Comparison of ENCODE assay signal across 8 cellular contexts in genomic region chr11:66641834-66642233, GRCh38. TPM values are rescaled to one million over a fixed set of nuclear protein-coding genes. Genes with fewer than 3 reads are reported as not detected.
A peak's percentile ranks its signal among the peaks of the same experiment; 100 is the strongest.
DNase-seq lines count a peak whose midpoint lies in the region; ATAC-seq, FAIRE-seq and TF ChIP-seq lines count a peak whose summit lies in the region.

No MANE protein-coding gene starts in this region.

- peak overlapping the region; percentile 79 for H3K4me2 ChIP-seq in IMR-90 (ENCODE audit: low read depth, low read length)
- H3K4me2 ChIP-seq in GM12878 (ENCODE audit: control insufficient read depth, insufficient read depth): peak overlapping the region; percentile 69

- FAIRE-seq in GM12878 (lab: Jason Lieb, UNC): no peak

- TF ChIP-seq CTCF in AG09309 (IDR thresholded peaks at IDR 0.05; ENCODE audit: control insufficient read depth, insufficient read depth, low read depth, low read length, missing control alignments) (no peak), IMR-90 (conservative IDR thresholded peaks at IDR 0.05; ENCODE audit: low read depth, low read length) (no peak), GM12878 (IDR thresholded peaks at IDR 0.05 in 2 of 3, conservative IDR thresholded peaks at IDR 0.05 in 1 of 3; ENCODE audit: control insufficient read depth in 2 of 3, extremely low read depth in 1 of 3, insufficient read depth in 1 of 3, low read depth in 3 of 3, low read length in 3 of 3) (no peak)

- no CpG with 5 or more reads among the region's 3 CpGs for WGBS in IMR-90 (ENCODE audit: extremely low coverage in 2 of 2, insufficient read length in 1 of 2), 2 experiments
- 35% methylated on average over 3 of the region's 3 CpGs for WGBS in GM12878 (ENCODE audit: insufficient coverage, insufficient replicate concordance, low lambda C conversion rate, missing lambda C conversion rate)

- RAD21 ChIA-PET in GM12878 (lab: Charles Lee; ENCODE audit: unreplicated experiment): interaction anchor here (2.0 to 2.1 kb wide), 2 partner anchors 36 to 51 kb away, joined by 4 to 6 read pairs; partner anchors contain the start of gene RBM4B

- H3K9ac ChIP-seq in IMR-90 (ENCODE audit: low read depth, low read length): no peak overlapping the region
- H3K9ac ChIP-seq in GM12878 (ENCODE audit: control insufficient read depth, insufficient read depth, low read length): peak overlapping the region; percentile 13; the same call in 1 of the 2 replicates

- peaks cover 43% of the 10 kb centered on the region for H3K36me3 ChIP-seq in IMR-90 (ENCODE audit: control insufficient read depth, insufficient read depth, low read length)
- H3K36me3 ChIP-seq in GM12878 (ENCODE audit: control insufficient read depth in 2 of 2, insufficient read depth in 2 of 2, low read length in 1 of 2): peaks cover 18 to 44% of the 10 kb centered on the region in 2 experiments
- peaks cover 51 to 74% (median 52%) of the 10 kb centered on the region in 3 experiments for H3K36me3 ChIP-seq in naive thymus-derived CD4-positive, alpha-beta T cell (ENCODE audit: control insufficient read depth in 2 of 3, insufficient read depth in 3 of 3, low read length in 3 of 3)

- H2BK5ac ChIP-seq in IMR-90 (ENCODE audit: low read depth, low read length, poor library complexity, severe bottlenecking): no peak overlapping the region

- H2AFZ ChIP-seq in IMR-90 (replicated peaks; ENCODE audit: low read length, poor library complexity): no peak overlapping the region
- no peak overlapping the region for H2AFZ ChIP-seq in GM12878 (ENCODE audit: control insufficient read depth, low read depth, low read length)

- peaks cover 0 to 7% (median 0%) of the 10 kb centered on the region in 11 donors for H3K9me3 Mint-ChIP-seq in naive thymus-derived CD4-positive, alpha-beta T cell

- dilution Hi-C loops in IMR-90 (cut with HindIII; ENCODE audit: low sequenced_read_pairs, unreplicated experiment): no loop called here

- H3K23ac ChIP-seq in IMR-90 (ENCODE audit: low read depth, low read length): no peak overlapping the region

- H3K27me3 ChIP-seq in IMR-90 (ENCODE audit: control insufficient read depth, insufficient read depth, low read length) (no peaks in the 10 kb centered on the region), GM12878 (replicated peaks in 1 of 2; ENCODE audit: control insufficient read depth in 2 of 2, insufficient read depth in 2 of 2, low read length in 1 of 2) (no peaks in the 10 kb centered on the region)
- H3K27me3 ChIP-seq in naive thymus-derived CD4-positive, alpha-beta T cell (ENCODE audit: control insufficient read depth in 2 of 2, insufficient read depth in 2 of 2, low read length in 2 of 2): no peaks in the 10 kb centered on the region

- no peak overlapping the region for H2BK20ac ChIP-seq in IMR-90 (ENCODE audit: low read depth, low read length)

- no peak overlapping the region for H3K56ac ChIP-seq in IMR-90 (ENCODE audit: extremely low read depth, insufficient read depth, low read length)

- peak overlapping the region in 8 of 9 donors; percentile 32 to 98 (median 83) for H3K27ac Mint-ChIP-seq in naive thymus-derived CD4-positive, alpha-beta T cell

- in situ Hi-C loops in IMR-90 (cut with MboI; ENCODE audit: low sequenced_read_pairs) (no loop called here), GM12878 (cut with MboI) (no loop called here)

- H2BK120ac ChIP-seq in IMR-90 (ENCODE audit: low read depth, low read length): no peak overlapping the region

- H3K4me3 Mint-ChIP-seq in naive thymus-derived CD4-positive, alpha-beta T cell: peak overlapping the region; percentile 21 to 100 (median 94)

- no peak for ATAC-seq in IMR-90 (ENCODE audit: low read depth)
- no peak for ATAC-seq in GM12878
- no peak for ATAC-seq in naive thymus-derived CD4-positive, alpha-beta T cell
- no peak for ATAC-seq in GM21381 (IDR thresholded peaks at IDR 0.05; ENCODE audit: unreplicated experiment)

- H3K4me3 ChIP-seq in AG09309 (ENCODE audit: control insufficient read depth, low read depth, low read length) (peak overlapping the region; percentile 9), IMR-90 (ENCODE audit: insufficient read depth, low read depth, low read length) (no peak overlapping the region), GM12878 (peak overlapping the region; percentile 90)
- H3K4me3 ChIP-seq in naive thymus-derived CD4-positive, alpha-beta T cell (ENCODE audit: low read length): peak overlapping the region; percentile 91

- TF ChIP-seq POLR2A in IMR-90 (IDR thresholded peaks at IDR 0.05; ENCODE audit: low read depth, low read length) (no peak), GM12878 (IDR thresholded peaks at IDR 0.05; ENCODE audit: low read depth, low read length) (no peak)

- H3K9me3 ChIP-seq in IMR-90 (ENCODE audit: control insufficient read depth, insufficient read depth, low read length) (no peaks in the 10 kb centered on the region), GM12878 (replicated peaks; ENCODE audit: control insufficient read depth, insufficient read depth, low read length) (no peaks in the 10 kb centered on the region)
- H3K9me3 ChIP-seq in naive thymus-derived CD4-positive, alpha-beta T cell (ENCODE audit: control insufficient read depth in 2 of 3, low read length in 3 of 3): no peaks in the 10 kb centered on the region

- no peak overlapping the region for H3K18ac ChIP-seq in IMR-90 (ENCODE audit: low read depth, low read length)

- H2BK15ac ChIP-seq in IMR-90 (ENCODE audit: low read depth, low read length): no peak overlapping the region

- TF ChIP-seq EP300 in GM12878 (IDR thresholded peaks at IDR 0.05; ENCODE audit: borderline replicate concordance in 1 of 2, control insufficient read depth in 1 of 2, low read depth in 2 of 2, low read length in 2 of 2): no peak

- no peak overlapping the region for H4K8ac ChIP-seq in IMR-90 (ENCODE audit: low read depth in 2 of 2, low read length in 2 of 2)

- H3K4me1 ChIP-seq in IMR-90 (ENCODE audit: control insufficient read depth, insufficient read depth, low read length) (peaks cover 25% of the 10 kb centered on the region), GM12878 (ENCODE audit: control insufficient read depth, insufficient read depth, low read length) (peaks cover 25% of the 10 kb centered on the region)
- peaks cover 63 to 78% of the 10 kb centered on the region in 2 donors for H3K4me1 ChIP-seq in naive thymus-derived CD4-positive, alpha-beta T cell (ENCODE audit: control insufficient read depth in 2 of 2, insufficient read depth in 2 of 2, low read length in 2 of 2)

- no peaks in the 10 kb centered on the region for H3K27me3 Mint-ChIP-seq in naive thymus-derived CD4-positive, alpha-beta T cell

- TF ChIP-seq RAD21 in IMR-90 (IDR thresholded peaks at IDR 0.05; ENCODE audit: low read length): no peak
- TF ChIP-seq RAD21 in GM12878 (IDR thresholded peaks at IDR 0.05; ENCODE audit: insufficient read depth, low read depth, low read length): no peak

- no peak overlapping the region for H2AK9ac ChIP-seq in IMR-90 (replicated peaks; ENCODE audit: low read depth, low read length, poor library complexity)

- H3K4ac ChIP-seq in IMR-90 (ENCODE audit: low read depth, low read length): no peak overlapping the region

- H3K9me1 ChIP-seq in IMR-90 (ENCODE audit: insufficient read depth, low read length): peaks cover 20% of the 10 kb centered on the region

- DNase-seq in AG09309 (ENCODE audit: low read depth) (no peak), IMR-90 (no peak), GM12878 (ENCODE audit: low read depth, low spot score) (no peak), NCI-H187 (lab: John Stamatoyannopoulos, UW) (no peak), germinal center (ENCODE audit: low spot score) (no peak), putamen (ENCODE audit: low spot score) (no peak)
- no peak for DNase-seq in naive thymus-derived CD4-positive, alpha-beta T cell

- peaks cover 73 to 92% (median 88%) of the 10 kb centered on the region in 7 donors for H3K4me1 Mint-ChIP-seq in naive thymus-derived CD4-positive, alpha-beta T cell

- POLR2A ChIA-PET in IMR-90 (lab: Charles Lee; ENCODE audit: unreplicated experiment) (no interaction called here), GM12878 (lab: Charles Lee) (interaction anchor here (1.4 to 1.5 kb wide), 2 partner anchors 11 to 21 kb away, joined by 4 to 5 read pairs; no protein-coding TSS in a partner anchor)
- POLR2A ChIA-PET in naive thymus-derived CD4-positive, alpha-beta T cell (lab: Charles Lee): interaction anchor here (2.3 to 18.2 kb wide), 3 partner anchors 20 to 36 kb away, joined by 11 to 376 read pairs (median 54); partner anchors contain the start of genes RBM14 and RBM4B

- H4K91ac ChIP-seq in IMR-90 (ENCODE audit: insufficient read depth, low read depth, low read length): no peak overlapping the region

- CTCF ChIA-PET in IMR-90 (lab: Yijun Ruan, JAX): interaction anchor here (0.7 kb wide), 1 partner anchor 317 kb away, joined by 3 read pairs; the partner anchor contains the start of gene PC
- CTCF ChIA-PET in GM12878 (lab: Yijun Ruan, JAX): interaction anchor here (0.7 to 2.0 kb wide), 5 partner anchors 11 to 211 kb away, joined by 3 to 6 read pairs (median 3); partner anchors contain the start of gene RBM4B
- CTCF ChIA-PET in naive thymus-derived CD4-positive, alpha-beta T cell (lab: Charles Lee): no interaction called here

- peaks cover 91% of the 10 kb centered on the region for H3K79me2 ChIP-seq in GM12878 (ENCODE audit: control insufficient read depth, insufficient read depth, low read length)

- no TSS peak for BruUV-seq in IMR-90 (replicated peaks; lab: Mats Ljungman, UMichigan)
- no TSS peak for BruUV-seq in GM12878 (replicated peaks; lab: Mats Ljungman, UMichigan)

- H4K5ac ChIP-seq in IMR-90 (ENCODE audit: low read depth, low read length): no peak overlapping the region

- intact Hi-C loops in IMR-90 (cut with micrococcal nuclease): loop anchor here (2.0 kb wide), 1 partner anchor 63 kb away; no protein-coding TSS in a partner anchor
- intact Hi-C loops in GM12878 (cut with micrococcal nuclease; ENCODE audit: unreplicated experiment): no loop called here
- intact Hi-C loops in naive thymus-derived CD4-positive, alpha-beta T cell (cut with micrococcal nuclease): no loop called here

- SMC1A ChIA-PET in GM12878 (lab: Charles Lee; ENCODE audit: uncharacterized antibody, unreplicated experiment): interaction anchor here (1.1 to 1.2 kb wide), 2 partner anchors 11 to 33 kb away, joined by 3 to 5 read pairs; no protein-coding TSS in a partner anchor

- peaks cover 33 to 69% (median 66%) of the 10 kb centered on the region in 5 donors for H3K36me3 Mint-ChIP-seq in naive thymus-derived CD4-positive, alpha-beta T cell

- H3K27ac ChIP-seq in IMR-90 (ENCODE audit: insufficient read depth, low read length): no peak overlapping the region
- no peak overlapping the region for H3K27ac ChIP-seq in GM12878 (ENCODE audit: control insufficient read depth, insufficient read depth)
- peak overlapping the region; percentile 93 for H3K27ac ChIP-seq in naive thymus-derived CD4-positive, alpha-beta T cell (ENCODE audit: low read depth, low read length)

- peaks cover 24 to 88% of the 10 kb centered on the region in 2 experiments for H3K79me1 ChIP-seq in IMR-90 (ENCODE audit: low read depth in 1 of 2, low read length in 2 of 2)

- H4K20me1 ChIP-seq in IMR-90 (ENCODE audit: insufficient read depth, low read length) (peaks cover 93% of the 10 kb centered on the region), GM12878 (ENCODE audit: control insufficient read depth, insufficient read depth) (peaks cover 18% of the 10 kb centered on the region)

- no peak overlapping the region for H2AK5ac ChIP-seq in IMR-90 (ENCODE audit: low read depth, low read length)

- H3K14ac ChIP-seq in IMR-90 (replicated peaks; ENCODE audit: low read depth, low read length): no peak overlapping the region

RNA-seq across cellular contexts. Expression of gene RBM4, which starts 3.3 kb away (rescaled TPM):
- 175 and 198 TPM in 2 replicates for total RNA-seq in IMR-90 (2012; rRNA removed)
- polyA plus RNA-seq in IMR-90 (2012; rRNA removed): 165 and 176 TPM in 2 replicates
- polyA plus RNA-seq in IMR-90 (2012; cell fraction: cytosol; rRNA removed): 116 and 153 TPM in 2 replicates
- polyA plus RNA-seq in IMR-90 (2012; cell fraction: nucleus; rRNA removed; ENCODE audit: low replicate concordance): 101 and 183 TPM in 2 replicates
- total RNA-seq in GM12878 (2013; cell fraction: nucleolus; rRNA removed): 142 and 143 TPM in 2 replicates
- total RNA-seq in GM12878 (2014; rRNA removed): 98.9 and 105 TPM in 2 replicates
- 107 and 108 TPM in 2 replicates for total RNA-seq in GM12878 (2014; rRNA removed; fragmentation: Illumina TruSeq; extraction: Trizol)
- total RNA-seq in GM12878 (2021): 112 and 130 TPM in 2 replicates
- polyA plus RNA-seq in GM12878 (2011; ENCODE audit: low read depth): 132 TPM
- 170 and 175 TPM in 2 replicates for polyA plus RNA-seq in GM12878 (2011; rRNA removed)
- polyA plus RNA-seq in GM12878 (2011; cell fraction: cytosol; rRNA removed): 143 and 169 TPM in 2 replicates
- polyA plus RNA-seq in GM12878 (2011; cell fraction: nucleus; rRNA removed): 132 and 151 TPM in 2 replicates
- 111 and 127 TPM in 2 replicates for polyA plus RNA-seq in GM12878 (2012)
- 115 and 121 TPM in 2 replicates for polyA plus RNA-seq in GM12878 (2014; fragmentation: Illumina TruSeq; extraction: Trizol)
- polyA plus RNA-seq in GM12878 (2014; fragmentation: Nextera tagmentation; extraction: Ambion mirVana): 100 to 1,000 TPM; 163 to 224 TPM
- 128 and 135 TPM in 2 replicates for polyA plus RNA-seq in GM12878 (2014; rRNA removed)
- 100 to 1,000 TPM; 141 to 144 TPM for polyA plus RNA-seq in GM12878 (2016; fragmentation: Nextera tagmentation; extraction: Ambion mirVana)
- polyA minus RNA-seq in GM12878 (2011; rRNA and poly(A)+ RNA removed): 132 and 251 TPM in 2 replicates
- 37.8 and 46.9 TPM in 2 replicates for polyA minus RNA-seq in GM12878 (2011; cell fraction: cytosol; rRNA and poly(A)+ RNA removed)
- polyA minus RNA-seq in GM12878 (2011; cell fraction: nucleus; rRNA and poly(A)+ RNA removed): 55.6 and 83.2 TPM in 2 replicates
- total RNA-seq in naive thymus-derived CD4-positive, alpha-beta T cell: 100 to 1,000 TPM; 139 to 239 (median 198) TPM
- polyA plus RNA-seq in naive thymus-derived CD4-positive, alpha-beta T cell: 100 to 1,000 TPM; 266 to 284 TPM

RNA-seq across cellular contexts. Expression of gene RBM14, which starts 25.4 kb away (rescaled TPM):
- 9.3 and 12.2 TPM in 2 replicates for total RNA-seq in IMR-90 (2012; rRNA removed)
- 31.1 and 34.8 TPM in 2 replicates for polyA plus RNA-seq in IMR-90 (2012; rRNA removed)
- polyA plus RNA-seq in IMR-90 (2012; cell fraction: cytosol; rRNA removed): 16.4 and 25.6 TPM in 2 replicates
- 32.3 and 57.7 TPM in 2 replicates for polyA plus RNA-seq in IMR-90 (2012; cell fraction: nucleus; rRNA removed; ENCODE audit: low replicate concordance)
- 243 and 263 TPM in 2 replicates for total RNA-seq in GM12878 (2013; cell fraction: nucleolus; rRNA removed)
- 51.2 and 63.3 TPM in 2 replicates for total RNA-seq in GM12878 (2014; rRNA removed)
- total RNA-seq in GM12878 (2014; rRNA removed; fragmentation: Illumina TruSeq; extraction: Trizol): 30.6 and 34.4 TPM in 2 replicates
- total RNA-seq in GM12878 (2021): 114 and 133 TPM in 2 replicates
- 22.8 TPM for polyA plus RNA-seq in GM12878 (2011; ENCODE audit: low read depth)
- polyA plus RNA-seq in GM12878 (2011; rRNA removed): 18.1 and 29.0 TPM in 2 replicates
- 47.4 and 54.9 TPM in 2 replicates for polyA plus RNA-seq in GM12878 (2011; cell fraction: cytosol; rRNA removed)
- polyA plus RNA-seq in GM12878 (2011; cell fraction: nucleus; rRNA removed): 69.1 and 106 TPM in 2 replicates
- polyA plus RNA-seq in GM12878 (2012): 39.7 and 50.2 TPM in 2 replicates
- polyA plus RNA-seq in GM12878 (2014; fragmentation: Illumina TruSeq; extraction: Trizol): 33.3 and 34.4 TPM in 2 replicates
- polyA plus RNA-seq in GM12878 (2014; fragmentation: Nextera tagmentation; extraction: Ambion mirVana): 10 to 100 TPM in 1 of 2 experiments, 1 to 10 TPM in 1; 5.4 to 16.1 TPM
- 54.6 and 59.2 TPM in 2 replicates for polyA plus RNA-seq in GM12878 (2014; rRNA removed)
- polyA plus RNA-seq in GM12878 (2016; fragmentation: Nextera tagmentation; extraction: Ambion mirVana): 100 to 1,000 TPM; 138 to 140 TPM
- polyA minus RNA-seq in GM12878 (2011; rRNA and poly(A)+ RNA removed): 24.4 and 42.8 TPM in 2 replicates
- polyA minus RNA-seq in GM12878 (2011; cell fraction: cytosol; rRNA and poly(A)+ RNA removed): 30.7 and 36.0 TPM in 2 replicates
- 45.9 and 78.7 TPM in 2 replicates for polyA minus RNA-seq in GM12878 (2011; cell fraction: nucleus; rRNA and poly(A)+ RNA removed)
- total RNA-seq in naive thymus-derived CD4-positive, alpha-beta T cell: 100 to 1,000 TPM; 165 to 543 (median 192) TPM
- polyA plus RNA-seq in naive thymus-derived CD4-positive, alpha-beta T cell: 100 to 1,000 TPM in 1 of 2 donors, 10 to 100 TPM in 1; 76.9 to 107 TPM

RNA-seq across cellular contexts. Expression of gene RBM4B, which starts 35.9 kb away (rescaled TPM):
- 23.1 and 25.6 TPM in 2 replicates for total RNA-seq in IMR-90 (2012; rRNA removed)
- polyA plus RNA-seq in IMR-90 (2012; rRNA removed): 21.1 and 26.7 TPM in 2 replicates
- polyA plus RNA-seq in IMR-90 (2012; cell fraction: cytosol; rRNA removed): 11.4 and 17.8 TPM in 2 replicates
- polyA plus RNA-seq in IMR-90 (2012; cell fraction: nucleus; rRNA removed; ENCODE audit: low replicate concordance): 21.4 and 62.4 TPM in 2 replicates
- 27.5 and 32.5 TPM in 2 replicates for total RNA-seq in GM12878 (2013; cell fraction: nucleolus; rRNA removed)
- 15.5 and 16.2 TPM in 2 replicates for total RNA-seq in GM12878 (2014; rRNA removed)
- total RNA-seq in GM12878 (2014; rRNA removed; fragmentation: Illumina TruSeq; extraction: Trizol): 16.4 and 17.2 TPM in 2 replicates
- 15.0 and 16.1 TPM in 2 replicates for total RNA-seq in GM12878 (2021)
- 13.4 TPM for polyA plus RNA-seq in GM12878 (2011; ENCODE audit: low read depth)
- polyA plus RNA-seq in GM12878 (2011; rRNA removed): 37.0 and 38.1 TPM in 2 replicates
- 26.1 and 30.9 TPM in 2 replicates for polyA plus RNA-seq in GM12878 (2011; cell fraction: cytosol; rRNA removed)
- polyA plus RNA-seq in GM12878 (2011; cell fraction: nucleus; rRNA removed): 38.9 and 44.5 TPM in 2 replicates
- 15.6 and 15.9 TPM in 2 replicates for polyA plus RNA-seq in GM12878 (2012)
- polyA plus RNA-seq in GM12878 (2014; fragmentation: Illumina TruSeq; extraction: Trizol): 19.4 and 20.6 TPM in 2 replicates
- polyA plus RNA-seq in GM12878 (2014; fragmentation: Nextera tagmentation; extraction: Ambion mirVana): 10 to 100 TPM; 17.2 to 23.8 TPM
- 23.6 and 26.5 TPM in 2 replicates for polyA plus RNA-seq in GM12878 (2014; rRNA removed)
- polyA plus RNA-seq in GM12878 (2016; fragmentation: Nextera tagmentation; extraction: Ambion mirVana): 10 to 100 TPM; 28.1 to 36.8 TPM
- 22.2 and 29.0 TPM in 2 replicates for polyA minus RNA-seq in GM12878 (2011; rRNA and poly(A)+ RNA removed)
- 6.8 and 9.6 TPM in 2 replicates for polyA minus RNA-seq in GM12878 (2011; cell fraction: cytosol; rRNA and poly(A)+ RNA removed)
- polyA minus RNA-seq in GM12878 (2011; cell fraction: nucleus; rRNA and poly(A)+ RNA removed): 12.5 and 15.0 TPM in 2 replicates
- total RNA-seq in naive thymus-derived CD4-positive, alpha-beta T cell: 10 to 100 TPM in 4 of 5 experiments, 1 to 10 TPM in 1; 9.8 to 27.2 (median 19.7) TPM
- 10 to 100 TPM; 12.3 to 23.3 TPM for polyA plus RNA-seq in naive thymus-derived CD4-positive, alpha-beta T cell

RNA-seq across cellular contexts. Expression of gene CCS, which starts 48.8 kb away (rescaled TPM):
- total RNA-seq in IMR-90 (2012; rRNA removed) (20.1 and 21.4 TPM in 2 replicates), GM12878 (2014; rRNA removed) (35.8 and 40.6 TPM in 2 replicates), GM12878 (2014; rRNA removed; fragmentation: Illumina TruSeq; extraction: Trizol) (25.3 and 25.8 TPM in 2 replicates), GM12878 (2021) (33.8 and 35.3 TPM in 2 replicates)
- polyA plus RNA-seq in IMR-90 (2012; rRNA removed) (53.0 and 54.6 TPM in 2 replicates), GM12878 (2011; rRNA removed) (10.9 and 15.7 TPM in 2 replicates), GM12878 (2014; fragmentation: Illumina TruSeq; extraction: Trizol) (7.0 and 20.5 TPM in 2 replicates), GM12878 (2014; fragmentation: Nextera tagmentation; extraction: Ambion mirVana) (1 to 10 TPM; 1.5 to 7.6 TPM), GM12878 (2014; rRNA removed) (44.2 and 46.6 TPM in 2 replicates), GM12878 (2016; fragmentation: Nextera tagmentation; extraction: Ambion mirVana) (10 to 100 TPM; 41.9 to 44.1 TPM)
- polyA plus RNA-seq in IMR-90 (2012; cell fraction: cytosol; rRNA removed): 33.9 and 50.0 TPM in 2 replicates
- polyA plus RNA-seq in IMR-90 (2012; cell fraction: nucleus; rRNA removed; ENCODE audit: low replicate concordance): 401 and 499 TPM in 2 replicates
- 40.3 and 53.9 TPM in 2 replicates for total RNA-seq in GM12878 (2013; cell fraction: nucleolus; rRNA removed)
- polyA plus RNA-seq in GM12878 (2011; ENCODE audit: low read depth): 21.2 TPM
- polyA plus RNA-seq in GM12878 (2011; cell fraction: cytosol; rRNA removed): 22.9 and 31.7 TPM in 2 replicates
- 64.7 and 70.2 TPM in 2 replicates for polyA plus RNA-seq in GM12878 (2011; cell fraction: nucleus; rRNA removed)
- 47.0 and 47.3 TPM in 2 replicates for polyA plus RNA-seq in GM12878 (2012)
- polyA minus RNA-seq in GM12878 (2011; rRNA and poly(A)+ RNA removed): 12.5 and 20.3 TPM in 2 replicates
- 11.5 and 13.1 TPM in 2 replicates for polyA minus RNA-seq in GM12878 (2011; cell fraction: cytosol; rRNA and poly(A)+ RNA removed)
- 8.3 and 14.5 TPM in 2 replicates for polyA minus RNA-seq in GM12878 (2011; cell fraction: nucleus; rRNA and poly(A)+ RNA removed)
- total RNA-seq in naive thymus-derived CD4-positive, alpha-beta T cell: 10 to 100 TPM; 32.8 to 63.5 (median 42.5) TPM
- 10 to 100 TPM; 42.4 to 52.3 TPM for polyA plus RNA-seq in naive thymus-derived CD4-positive, alpha-beta T cell

RNA-seq across cellular contexts. Expression of gene CCDC87, which starts 49.0 kb away (rescaled TPM):
- total RNA-seq in IMR-90 (2012; rRNA removed): under 0.01 and 0.18 TPM in 2 replicates
- polyA plus RNA-seq in IMR-90 (2012; rRNA removed): 0.14 and 0.19 TPM in 2 replicates
- polyA plus RNA-seq in IMR-90 (2012; cell fraction: cytosol; rRNA removed): 0.10 and 0.15 TPM in 2 replicates
- 0.04 and 0.07 TPM in 2 replicates for polyA plus RNA-seq in IMR-90 (2012; cell fraction: nucleus; rRNA removed; ENCODE audit: low replicate concordance)
- total RNA-seq in GM12878 (2013; cell fraction: nucleolus; rRNA removed): 0.98 and 1.3 TPM in 2 replicates
- total RNA-seq in GM12878 (2014; rRNA removed): 0.17 TPM in 1 of 2 replicates, not detected in the other
- 0.09 TPM in 1 of 2 replicates, not detected in the other for total RNA-seq in GM12878 (2014; rRNA removed; fragmentation: Illumina TruSeq; extraction: Trizol)
- 0.08 and 0.13 TPM in 2 replicates for total RNA-seq in GM12878 (2021)
- polyA plus RNA-seq in GM12878 (2011; ENCODE audit: low read depth): not detected
- 0.04 TPM in 1 of 2 replicates, not detected in the other for polyA plus RNA-seq in GM12878 (2011; rRNA removed)
- 0.02 and 0.09 TPM in 2 replicates for polyA plus RNA-seq in GM12878 (2011; cell fraction: cytosol; rRNA removed)
- polyA plus RNA-seq in GM12878 (2011; cell fraction: nucleus; rRNA removed): 0.15 and 0.23 TPM in 2 replicates
- polyA plus RNA-seq in GM12878 (2012): 0.04 TPM in 1 of 2 replicates, not detected in the other
- polyA plus RNA-seq in GM12878 (2014; fragmentation: Illumina TruSeq; extraction: Trizol): 0.07 TPM in 1 of 2 replicates, not detected in the other
- polyA plus RNA-seq in GM12878 (2014; fragmentation: Nextera tagmentation; extraction: Ambion mirVana): under 1 TPM in 1 of 2 experiments, not detected in 1; 0.02 TPM
- polyA plus RNA-seq in GM12878 (2014; rRNA removed): not detected in 2 replicates
- polyA plus RNA-seq in GM12878 (2016; fragmentation: Nextera tagmentation; extraction: Ambion mirVana): under 1 TPM in 1 of 2 experiments, not detected in 1; 0.11 TPM
- 0.29 and 0.36 TPM in 2 replicates for polyA minus RNA-seq in GM12878 (2011; rRNA and poly(A)+ RNA removed)
- not detected in 2 replicates for polyA minus RNA-seq in GM12878 (2011; cell fraction: cytosol; rRNA and poly(A)+ RNA removed)
- 0.48 and 0.86 TPM in 2 replicates for polyA minus RNA-seq in GM12878 (2011; cell fraction: nucleus; rRNA and poly(A)+ RNA removed)
- 1 to 10 TPM in 2 of 5 experiments, under 1 TPM in 2, not detected in 1; 0.11 to 1.2 (median 0.60) TPM for total RNA-seq in naive thymus-derived CD4-positive, alpha-beta T cell
- polyA plus RNA-seq in naive thymus-derived CD4-positive, alpha-beta T cell: not detected
